13 cellular contexts compared by ENCODE assay signal in genomic region chr13:111042661-111043226, GRCh38.
DNase-seq lines count a peak whose midpoint lies in the region; ATAC-seq, FAIRE-seq and TF ChIP-seq lines count a peak whose summit lies in the region.
"Had no signal": no experiment of that assay in that cellular context is flagged by ENCODE, and none has a peak within 500 bp of the region (broad histone marks: within the 10 kb centered on the region; RNA-seq: fewer than 3 reads in every experiment).

No MANE protein-coding gene starts in this region.

- no peaks in the 10 kb centered on the region for H3K27me3 ChIP-seq in BLaER1 treated with 17β-estradiol and CSF1 and Interleukin-3, amounts not matched to agents 10 nM and 100 nM
- no peaks in the 10 kb centered on the region for H3K27me3 ChIP-seq in K562 (ENCODE audit: control insufficient read depth in 2 of 2, insufficient read depth in 2 of 2, low read length in 2 of 2)
- no peaks in the 10 kb centered on the region for H3K27me3 ChIP-seq in lung (ENCODE audit: control insufficient read depth, insufficient read depth)
- H3K27me3 ChIP-seq in aorta (ENCODE audit: control insufficient read depth in 1 of 2, insufficient read depth in 2 of 2, low read length in 1 of 2): no peaks in the 10 kb centered on the region

- no peak for FAIRE-seq in K562 (lab: Jason Lieb, UNC)

- H3K36me3 ChIP-seq in BLaER1 treated with 17β-estradiol and CSF1 and Interleukin-3, amounts not matched to agents 10 nM and 100 nM: no peaks in the 10 kb centered on the region
- H3K36me3 ChIP-seq in K562 (ENCODE audit: control insufficient read depth, insufficient read depth, low read length) (no peaks in the 10 kb centered on the region), lung (ENCODE audit: control insufficient read depth in 2 of 2, insufficient read depth in 2 of 2, low read length in 2 of 2) (no peaks in the 10 kb centered on the region), aorta (ENCODE audit: control insufficient read depth in 1 of 2, insufficient read depth in 2 of 2, low read length in 1 of 2) (no peaks in the 10 kb centered on the region)

- no peak overlapping the region for H3K4me3 ChIP-seq in BLaER1 treated with 17β-estradiol and CSF1 and Interleukin-3, amounts not matched to agents 10 nM and 100 nM
- H3K4me3 ChIP-seq in K562 (no peak overlapping the region), lung (no peak overlapping the region), aorta (ENCODE audit: low read length in 2 of 2) (no peak overlapping the region)

- TF ChIP-seq CTCF in K562 (IDR thresholded peaks at IDR 0.05 in 2 of 3, conservative IDR thresholded peaks at IDR 0.05 in 1 of 3; ENCODE audit: insufficient read depth in 2 of 3, low read depth in 1 of 3, low read length in 3 of 3) (no peak), lung (IDR thresholded peaks at IDR 0.05; ENCODE audit: control extremely low read depth, extremely low read depth) (no peak)

- DNase-seq in K562 (ENCODE audit: extremely low read depth in 1 of 4, low spot score in 3 of 4): no peak
- peak; percentile 11 for DNase-seq in lung (ENCODE audit: low spot score)
- DNase-seq in activated CD4-positive, alpha-beta T cell treated with anti-CD3 and anti-CD28 coated beads for 1 hour: no peak
- no peak for DNase-seq in aorta
- no peak for DNase-seq in left lobe of liver (ENCODE audit: low spot score)
- DNase-seq: CD4-positive, alpha-beta memory T cell; DMS79 treated with DMSO at 0.1 percent for 48 hours; GF-D8; GOT3; H7; HFFc6 had no signal

- H2AFZ ChIP-seq in K562 (ENCODE audit: low read depth, low read length): peak overlapping the region; percentile 66; the same call in 1 of the 2 replicates

- peaks cover 0 to 5% (median 0%) of the 10 kb centered on the region in 11 experiments; a peak in 1 of 22 replicates for H4K20me1 ChIP-seq in BLaER1 treated with 17β-estradiol and CSF1 and Interleukin-3, amounts not matched to agents 10 nM and 100 nM
- no peaks in the 10 kb centered on the region for H4K20me1 ChIP-seq in K562 (replicated peaks; ENCODE audit: control insufficient read depth, insufficient read depth, low read length)

- peak overlapping the region in 6 of 11 experiments; percentile 0 to 75 (median 36); a peak in 8 of 22 replicates for H3K27ac ChIP-seq in BLaER1 treated with 17β-estradiol and CSF1 and Interleukin-3, amounts not matched to agents 10 nM and 100 nM
- H3K27ac ChIP-seq in K562 (ENCODE audit: extremely low read depth, low read depth, low read length) (no peak overlapping the region), lung (ENCODE audit: low read depth in 1 of 2, low read length in 1 of 2) (no peak overlapping the region), aorta (ENCODE audit: low read depth in 1 of 2, low read length in 2 of 2) (no peak overlapping the region)
- H3K27ac ChIP-seq: HL-60 had no signal

- H3K9me1 ChIP-seq in K562 (ENCODE audit: control insufficient read depth, insufficient read depth, low read length): no peaks in the 10 kb centered on the region

- no peak for TF ChIP-seq POLR2A in K562 (conservative IDR thresholded peaks at IDR 0.05)

- H3K9ac ChIP-seq in BLaER1 treated with 17β-estradiol and CSF1 and Interleukin-3, amounts not matched to agents 10 nM and 100 nM: no peak overlapping the region; a peak in 1 of 22 replicates
- no peak overlapping the region; a peak in 1 of 4 replicates for H3K9ac ChIP-seq in K562 (ENCODE audit: insufficient read depth in 1 of 2, low read depth in 2 of 2, low read length in 2 of 2)

- H3K79me2 ChIP-seq in K562 (ENCODE audit: control insufficient read depth, insufficient read depth, low read length): no peaks in the 10 kb centered on the region

- ATAC-seq in K562 (no peak), lung (ENCODE audit: insufficient read depth, low FRiP score) (no peak), aorta (ENCODE audit: low FRiP score) (no peak), left lobe of liver (no peak)

- intact Hi-C loops in K562 (cut with micrococcal nuclease) (loop anchor here (10.0 kb wide), 1 partner anchor 448 kb away; no protein-coding TSS in a partner anchor), aorta (cut with DNase I) (no loop called here)

- in situ Hi-C loops in K562 (cut with MboI): no loop called here

- WGBS in K562 (ENCODE audit: insufficient coverage, low coverage, missing lambda C conversion rate): 48% methylated on average over 8 of the region's 11 CpGs
- 79 to 80% methylated on average over 11 of the region's 11 CpGs for WGBS in lung, 2 donors
- WGBS in aorta, 2 donors: 81 to 89% methylated on average over 11 of the region's 11 CpGs

- CTCF ChIA-PET in K562 (lab: Yijun Ruan, JAX; ENCODE audit: low intra/inter-chr PET ratio): no interaction called here

- POLR2A ChIA-PET in K562 (lab: Yijun Ruan, JAX): no interaction called here

- TF ChIP-seq EP300 in K562 (IDR thresholded peaks at IDR 0.05; ENCODE audit: low read length): no peak

- peak overlapping the region in 10 of 11 experiments; percentile 63 to 83 (median 70); a peak in 14 of 22 replicates for H3K4me2 ChIP-seq in BLaER1 treated with 17β-estradiol and CSF1 and Interleukin-3, amounts not matched to agents 10 nM and 100 nM
- H3K4me2 ChIP-seq in K562 (ENCODE audit: insufficient read depth, low read length): no peak overlapping the region

- H3K9me3 ChIP-seq in BLaER1 treated with 17β-estradiol and CSF1 and Interleukin-3, amounts not matched to agents 10 nM and 100 nM (replicated peaks in 1 of 11): no peaks in the 10 kb centered on the region
- no peaks in the 10 kb centered on the region for H3K9me3 ChIP-seq in K562 (replicated peaks; ENCODE audit: control insufficient read depth, insufficient read depth, low read depth, low read length)
- peaks cover 0 to 5% of the 10 kb centered on the region in 2 donors for H3K9me3 ChIP-seq in lung (ENCODE audit: control insufficient read depth in 2 of 2, insufficient read depth in 1 of 2, low read length in 1 of 2)
- H3K9me3 ChIP-seq in aorta (ENCODE audit: control insufficient read depth, low read length): no peaks in the 10 kb centered on the region

- no peak for TF ChIP-seq RAD21 in K562 (CRISPR knock-in tag; conservative IDR thresholded peaks at IDR 0.05 in 1 of 2, IDR thresholded peaks at IDR 0.05 in 1 of 2)

- no TSS peak for BruUV-seq in K562 (replicated peaks; lab: Mats Ljungman, UMichigan)

- H3K4me1 ChIP-seq in BLaER1 treated with 17β-estradiol and CSF1 and Interleukin-3, amounts not matched to agents 10 nM and 100 nM: peaks cover 39 to 53% (median 45%) of the 10 kb centered on the region in 10 experiments
- peaks cover 17 to 35% of the 10 kb centered on the region in 2 experiments for H3K4me1 ChIP-seq in K562 (replicated peaks in 1 of 2; ENCODE audit: control insufficient read depth in 2 of 2, insufficient read depth in 2 of 2, low read length in 2 of 2)
- no peaks in the 10 kb centered on the region for H3K4me1 ChIP-seq in lung (ENCODE audit: control insufficient read depth in 2 of 2, insufficient read depth in 2 of 2, low read length in 2 of 2)
- no peaks in the 10 kb centered on the region for H3K4me1 ChIP-seq in aorta (ENCODE audit: control insufficient read depth in 1 of 2, insufficient read depth in 2 of 2, low read length in 2 of 2)

TF ChIP-seq in K562, 482 proteins besides CTCF, POLR2A, EP300 and RAD21 (continues in another document):
- TF ChIP-seq MAFG (tag; conservative IDR thresholded peaks at IDR 0.05): peak; percentile 29; the same call in 1 of the 2 replicates
- no peak for TF ChIP-seq PML (IDR thresholded peaks at IDR 0.05; ENCODE audit: low read length)
- TF ChIP-seq, protein P1, sequence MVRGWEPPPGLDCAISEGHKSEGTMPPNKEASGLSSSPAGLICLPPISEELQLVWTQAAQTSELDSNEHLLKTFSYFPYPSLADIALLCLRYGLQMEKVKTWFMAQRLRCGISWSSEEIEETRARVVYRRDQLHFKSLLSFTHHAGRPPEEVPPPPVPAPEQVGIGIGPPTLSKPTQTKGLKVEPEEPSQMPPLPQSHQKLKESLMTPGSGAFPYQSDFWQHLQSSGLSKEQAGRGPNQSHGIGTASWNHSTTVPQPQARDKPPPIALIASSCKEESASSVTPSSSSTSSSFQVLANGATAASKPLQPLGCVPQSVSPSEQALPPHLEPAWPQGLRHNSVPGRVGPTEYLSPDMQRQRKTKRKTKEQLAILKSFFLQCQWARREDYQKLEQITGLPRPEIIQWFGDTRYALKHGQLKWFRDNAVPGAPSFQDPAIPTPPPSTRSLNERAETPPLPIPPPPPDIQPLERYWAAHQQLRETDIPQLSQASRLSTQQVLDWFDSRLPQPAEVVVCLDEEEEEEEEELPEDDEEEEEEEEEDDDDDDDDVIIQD (CRISPR knock-in tag; IDR thresholded peaks at IDR 0.05): no peak
- TF ChIP-seq ARID1B (IDR thresholded peaks at IDR 0.05): no peak
- TF ChIP-seq RBM39 (optimal IDR thresholded peaks at IDR 0.05; ENCODE audit: low read depth, low read length): no peak
- 0 out of 2 replicates have a peak, but pooled peaks have one; percentile 34 for TF ChIP-seq ZKSCAN8 (CRISPR knock-in tag; IDR thresholded peaks at IDR 0.05)
- no peak for TF ChIP-seq POLR3A (IDR thresholded peaks at IDR 0.05; ENCODE audit: borderline replicate concordance, extremely low read depth, insufficient read depth, insufficient read length)
- TF ChIP-seq MXI1 (IDR thresholded peaks at IDR 0.05; ENCODE audit: low read depth, low read length): no peak
- no peak for TF ChIP-seq TCF7L2 (IDR thresholded peaks at IDR 0.05; ENCODE audit: low read depth, low read length)
- TF ChIP-seq ZNF778 (CRISPR knock-in tag; IDR thresholded peaks at IDR 0.05): no peak
- TF ChIP-seq USF1 (CRISPR knock-in tag; IDR thresholded peaks at IDR 0.05): peak; percentile 17; the same call in 1 of the 2 replicates
- TF ChIP-seq SRF (CRISPR knock-in tag; IDR thresholded peaks at IDR 0.05): no peak
- TF ChIP-seq DMBX1 (CRISPR knock-in tag; IDR thresholded peaks at IDR 0.05; ENCODE audit: borderline replicate concordance): no peak
- no peak for TF ChIP-seq ZNF12 (CRISPR knock-in tag; IDR thresholded peaks at IDR 0.05)
- no peak for TF ChIP-seq TCFL5 (CRISPR knock-in tag; conservative IDR thresholded peaks at IDR 0.05)
- no peak for TF ChIP-seq HMGN3 (IDR thresholded peaks at IDR 0.05; ENCODE audit: borderline replicate concordance, extremely low read depth, insufficient read length, low read depth, low read length)
- TF ChIP-seq ZKSCAN1 (IDR thresholded peaks at IDR 0.05; ENCODE audit: low read depth, low read length): no peak

Comparison
In these comparisons a context has a peak if more than half of its experiments do, and no peak if none do; other contexts are left out.
1. H3K27ac ChIP-seq: peak in BLaER1 treated with 17β-estradiol and CSF1 and Interleukin-3, amounts not matched to agents 10 nM and 100 nM (6 of 11); none in K562 (single experiment), lung (0 of 2) and aorta (0 of 2).